ENCODE assay signal across 16 cellular contexts in genomic region chr5:89263846-89264245, GRCh38.
"Had no signal": no experiment of that assay in that cellular context is flagged by ENCODE, and none has a peak within 500 bp of the region (broad histone marks: within the 10 kb centered on the region; RNA-seq: fewer than 3 reads in every experiment).

No MANE protein-coding gene starts in this region.

- H3K27ac ChIP-seq: coronary artery, esophagus muscularis mucosa, gastroesophageal sphincter, heart left ventricle, tibial nerve had no signal

- H3K36me3 ChIP-seq: esophagus muscularis mucosa, gastroesophageal sphincter, heart left ventricle, tibial nerve had no signal

- H3K4me1 ChIP-seq: esophagus muscularis mucosa, gastroesophageal sphincter, tibial nerve had no signal

- FAIRE-seq: TTC549, urothelium cell line had no signal

- H3K9me3 ChIP-seq: esophagus muscularis mucosa, gastroesophageal sphincter, heart left ventricle, tibial nerve had no signal

- H3K4me3 ChIP-seq: coronary artery, esophagus muscularis mucosa, gastroesophageal sphincter, heart left ventricle, tibial nerve had no signal

- H3K27me3 ChIP-seq: esophagus muscularis mucosa, gastroesophageal sphincter, heart left ventricle, tibial nerve had no signal

- DNase-seq: activated CD4-positive, alpha-beta memory T cell treated with anti-CD3 and anti-CD28 coated beads for 36 hours; activated naive CD4-positive, alpha-beta T cell treated with anti-CD3 and anti-CD28 coated beads, Interleukin-2, amount 10 ng/mL, durations not matched to agents 7 days and 5 days; activated naive CD8-positive, alpha-beta T cell treated with anti-CD3 and anti-CD28 coated beads, Interleukin-2, amount 50 U/mL, for 24 hours; activated T-cell treated with anti-CD3 and anti-CD28 coated beads, Interleukin-2, amount 50 U/mL, for 24 hours; anterior cingulate cortex; central memory CD4-positive, alpha-beta T cell; heart left ventricle; left ventricle myocardium superior; stimulated activated CD4-positive, alpha-beta T cell treated with anti-CD3 and anti-CD28 coated beads, Interleukin-2, amount 100 ng/mL, for 24 hours; stimulated activated naive CD8-positive, alpha-beta T cell treated with anti-CD3 and anti-CD28 coated beads, Interleukin-15, Interleukin-2, amounts not matched to agents 100 U/mL and 50 U/mL, for 24 hours had no signal

- ATAC-seq: activated naive CD8-positive, alpha-beta T cell treated with anti-CD3 and anti-CD28 coated beads, Interleukin-2, amount 50 U/mL, for 24 hours; gastroesophageal sphincter; heart left ventricle; left ventricle myocardium superior; stimulated activated naive CD8-positive, alpha-beta T cell treated with anti-CD3 and anti-CD28 coated beads, Interleukin-15, Interleukin-2, amounts not matched to agents 100 U/mL and 50 U/mL, for 24 hours had no signal
